In the genomic region with DNA sequence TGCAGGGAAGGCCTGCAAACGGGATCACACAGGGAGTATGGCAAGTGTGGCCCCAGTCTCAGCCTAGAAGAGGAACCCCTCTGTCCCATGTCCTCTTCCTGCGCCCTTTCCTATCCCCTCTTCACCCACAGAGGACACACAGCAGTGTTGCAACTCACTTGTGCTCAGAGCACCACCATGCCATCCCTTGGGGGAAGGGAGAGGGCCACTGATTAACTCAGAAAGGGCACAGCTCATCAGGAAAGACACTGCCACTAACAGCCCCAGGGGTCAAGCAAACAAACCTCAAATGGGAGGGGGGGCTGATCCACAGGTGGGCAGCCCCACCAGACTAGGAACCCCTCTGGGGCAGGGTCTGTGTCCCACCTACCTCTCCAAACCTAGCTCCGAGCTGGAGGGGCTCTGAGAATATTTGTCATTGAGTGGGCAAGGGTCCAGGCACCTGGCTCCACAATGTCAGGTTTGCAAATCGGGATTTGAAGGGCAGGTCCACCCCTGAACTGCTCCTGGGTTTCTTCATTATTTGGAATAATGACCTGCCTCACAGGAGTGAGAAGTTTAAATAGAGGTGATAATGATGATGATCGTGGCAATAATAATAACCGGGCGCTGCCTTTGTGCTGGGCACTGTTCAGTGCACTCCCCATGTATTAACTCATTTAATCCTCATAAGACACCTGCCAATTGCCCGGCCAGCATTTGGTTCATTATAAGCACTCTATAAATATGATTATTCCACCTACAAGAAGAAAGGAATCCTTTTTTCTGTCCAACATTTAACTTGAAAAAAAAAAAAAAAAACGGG, we compare ENCODE assay signal across 8 cellular contexts. TPM values are rescaled to one million over a fixed set of nuclear protein-coding genes. Genes with fewer than 3 reads are reported as not detected.
DNase-seq lines count a peak whose midpoint lies in the region; ATAC-seq and TF ChIP-seq lines count a peak whose summit lies in the region.

No MANE protein-coding gene starts in this region.

- DNase-seq in H7 (no peak), superior temporal gyrus (ENCODE audit: extremely low spot score) (no peak), NCI-H526 (lab: John Stamatoyannopoulos, UW) (no peak), DMS53 (lab: John Stamatoyannopoulos, UW) (no peak)

- H3K36me3 ChIP-seq in H7 (replicated peaks; ENCODE audit: control insufficient read depth, insufficient read depth, low read length) (0 out of 2 replicates have a peak, but pooled peaks cover 2% of the 10 kb centered on the region), gastroesophageal sphincter (peaks cover 0 to 26% of the 10 kb centered on the region in 2 donors), skeletal muscle tissue (ENCODE audit: control insufficient read depth in 3 of 3, insufficient read depth in 3 of 3, low read length in 3 of 3) (peaks cover 4 to 7% (median 6%) of the 10 kb centered on the region in 3 donors)

- H3K27ac ChIP-seq in VCaP, result peak overlapping the region; percentile 95
- peak overlapping the region in 2 of 4 donors; percentile 94 to 96 for H3K27ac ChIP-seq in gastroesophageal sphincter
- peak overlapping the region; percentile 99 for H3K27ac ChIP-seq in skeletal muscle tissue (ENCODE audit: low read depth, low read length)

- ATAC-seq in gastroesophageal sphincter (no peak), HG02970 (IDR thresholded peaks at IDR 0.05; ENCODE audit: low FRiP score, unreplicated experiment) (no peak)

- TF ChIP-seq CTCF in VCaP (conservative IDR thresholded peaks at IDR 0.05) (no peak), gastroesophageal sphincter (IDR thresholded peaks at IDR 0.05) (no peak)

- H3K4me3 ChIP-seq in H7 (ENCODE audit: insufficient read depth, low read depth, low read length), result peak overlapping the region; percentile 82; the same call in 1 of the 2 replicates
- peak overlapping the region; percentile 53 to 71 for H3K4me3 ChIP-seq in gastroesophageal sphincter
- peak overlapping the region; percentile 77 to 88 (median 83) for H3K4me3 ChIP-seq in skeletal muscle tissue (ENCODE audit: low read length in 3 of 3)

- peaks cover 0 to 26% (median 8%) of the 10 kb centered on the region in 3 donors for H3K4me1 ChIP-seq in gastroesophageal sphincter
- peaks cover 21 to 41% (median 25%) of the 10 kb centered on the region in 3 donors for H3K4me1 ChIP-seq in skeletal muscle tissue (ENCODE audit: control insufficient read depth in 3 of 3, insufficient read depth in 3 of 3, low read length in 3 of 3)

- no peak for TF ChIP-seq POLR2A in gastroesophageal sphincter (IDR thresholded peaks at IDR 0.05)

- peak overlapping the region; percentile 96 for H3K9ac ChIP-seq in skeletal muscle tissue (ENCODE audit: low read depth in 1 of 3, low read length in 3 of 3)

- H3K9me3 ChIP-seq in gastroesophageal sphincter, result no peaks in the 10 kb centered on the region
- H3K9me3 ChIP-seq in skeletal muscle tissue (ENCODE audit: control insufficient read depth in 3 of 3, low read length in 3 of 3), result no peaks in the 10 kb centered on the region

- 4 to 21% methylated on average over 4 to 8 of the region's 9 CpGs for WGBS in gastroesophageal sphincter (ENCODE audit: low coverage in 1 of 2), 2 donors

- H3K27me3 ChIP-seq in H7 (ENCODE audit: control insufficient read depth, insufficient read depth, low read length) (peaks cover 5% of the 10 kb centered on the region; the same call in 1 of the 2 replicates), gastroesophageal sphincter (no peaks in the 10 kb centered on the region), skeletal muscle tissue (ENCODE audit: control insufficient read depth in 3 of 3, insufficient read depth in 3 of 3, low read length in 3 of 3) (no peaks in the 10 kb centered on the region)

- no peak for TF ChIP-seq EP300 in gastroesophageal sphincter (IDR thresholded peaks at IDR 0.05)

RNA-seq across cellular contexts. Expression of gene ALDH4A1, which starts 1.0 kb away (rescaled TPM):
- 23.7 and 23.8 TPM in 2 replicates for total RNA-seq in H7 (2014; rRNA removed; shearing (Covaris generic))
- total RNA-seq in gastroesophageal sphincter, result 10 to 100 TPM; 19.9 to 24.8 (median 22.5) TPM
- total RNA-seq in skeletal muscle tissue, result 6.3 TPM

RNA-seq across cellular contexts. Expression of gene TAS1R2, which starts 41.9 kb away (rescaled TPM):
- total RNA-seq in H7 (2014; rRNA removed; shearing (Covaris generic)), result 0.07 and 0.28 TPM in 2 replicates
- total RNA-seq in gastroesophageal sphincter (not detected), skeletal muscle tissue (not detected)

RNA-seq across cellular contexts. Expression of gene IFFO2, which starts 55.1 kb away (rescaled TPM):
- total RNA-seq in H7 (2014; rRNA removed; shearing (Covaris generic)), result 16.8 and 19.6 TPM in 2 replicates
- 10 to 100 TPM in 3 of 4 donors, 1 to 10 TPM in 1; 9.3 to 18.4 (median 12.7) TPM for total RNA-seq in gastroesophageal sphincter
- total RNA-seq in skeletal muscle tissue, result 3.7 TPM
